21 cellular contexts compared by ENCODE assay signal in genomic region chr3:161197855-161198836, GRCh38. TPM values are rescaled to one million over a fixed set of nuclear protein-coding genes. Genes with fewer than 3 reads are reported as not detected.
DNase-seq lines count a peak whose midpoint lies in the region; ATAC-seq, FAIRE-seq and TF ChIP-seq lines count a peak whose summit lies in the region.
"Had no signal": no experiment of that assay in that cellular context is flagged by ENCODE, and none has a peak within 500 bp of the region (broad histone marks: within the 10 kb centered on the region; RNA-seq: fewer than 3 reads in every experiment).

No MANE protein-coding gene starts in this region.

- H3K27me3 ChIP-seq in esophagus squamous epithelium (no peaks in the 10 kb centered on the region), prostate gland (replicated peaks; ENCODE audit: insufficient read depth) (no peaks in the 10 kb centered on the region)
- H3K27me3 ChIP-seq: BE2C, MG63 had no signal

- no peak overlapping the region for H3K9ac ChIP-seq in SK-N-MC (ENCODE audit: insufficient read length)
- H3K9ac ChIP-seq: GM23248 had no signal

- no peak for ATAC-seq in GM21723 (IDR thresholded peaks at IDR 0.05; ENCODE audit: unreplicated experiment)
- ATAC-seq: HCT116, SK-N-SH treated with all-trans-retinoic acid at 6 μM for 48 hours, T-cell had no signal

- TF ChIP-seq CTCF in fibroblast of mammary gland (conservative IDR thresholded peaks at IDR 0.05; ENCODE audit: control insufficient read depth, insufficient read depth, low read depth, low read length): no peak
- TF ChIP-seq CTCF in esophagus squamous epithelium (IDR thresholded peaks at IDR 0.05): no peak
- no peak for TF ChIP-seq CTCF in prostate gland (IDR thresholded peaks at IDR 0.05)

- peak; percentile 11 for FAIRE-seq in H54 (lab: Jason Lieb, UNC)
- FAIRE-seq: HTR-8/SVneo had no signal

- H3K4me1 ChIP-seq in esophagus squamous epithelium (no peaks in the 10 kb centered on the region), prostate gland (replicated peaks) (no peaks in the 10 kb centered on the region)
- H3K4me1 ChIP-seq: BE2C had no signal

- H3K36me3 ChIP-seq in SK-N-MC (ENCODE audit: insufficient read depth, low read length) (no peaks in the 10 kb centered on the region), esophagus squamous epithelium (no peaks in the 10 kb centered on the region), prostate gland (no peaks in the 10 kb centered on the region)
- H3K36me3 ChIP-seq: BE2C, MG63 had no signal

- H3K4me3 ChIP-seq in SK-N-MC: no peak overlapping the region
- no peak overlapping the region for H3K4me3 ChIP-seq in fibroblast of mammary gland (ENCODE audit: control insufficient read depth, low read depth, low read length)
- no peak overlapping the region for H3K4me3 ChIP-seq in esophagus squamous epithelium
- H3K4me3 ChIP-seq in prostate gland: no peak overlapping the region
- H3K4me3 ChIP-seq: GM23248, MG63 had no signal

- no peak for TF ChIP-seq POLR2A in H54 (IDR thresholded peaks at IDR 0.05; ENCODE audit: low read depth, low read length)
- no peak for TF ChIP-seq POLR2A in esophagus squamous epithelium (IDR thresholded peaks at IDR 0.05)
- no peak for TF ChIP-seq POLR2A in prostate gland (IDR thresholded peaks at IDR 0.05)

- H3K9me3 ChIP-seq in SK-N-MC (ENCODE audit: low read depth, low read length) (no peaks in the 10 kb centered on the region), esophagus squamous epithelium (peaks cover 0 to 8% (median 0%) of the 10 kb centered on the region in 3 donors), prostate gland (no peaks in the 10 kb centered on the region)
- H3K9me3 ChIP-seq: BE2C, MG63 had no signal

- WGBS in esophagus squamous epithelium, 2 donors: 82 to 83% methylated on average over 6 of the region's 6 CpGs
- WGBS in prostate gland: 87% methylated on average over 6 of the region's 6 CpGs

- no peak for DNase-seq in H54 (ENCODE audit: insufficient read length, low spot score)
- DNase-seq in SK-N-MC (ENCODE audit: low read depth, low spot score): no peak
- DNase-seq in fibroblast of mammary gland (ENCODE audit: low read depth): peak; percentile 41
- no peak for DNase-seq in esophagus squamous epithelium (lab: John Stamatoyannopoulos, UW)
- no peak for DNase-seq in prostate gland (ENCODE audit: low spot score)
- DNase-seq in COR-L47 (lab: John Stamatoyannopoulos, UW): no peak
- DNase-seq: BE2C; CD4-positive, CD25-positive, alpha-beta regulatory T cell; DMS79; GM23248; IMR-90; MG63; NCI-H1105; NCI-H1694 treated with DMSO at 0.1 percent for 48 hours; SHP77 treated with DMSO at 0.1 percent for 48 hours; T-cell had no signal

- intact Hi-C loops in esophagus squamous epithelium (cut with DNase I) (no loop called here), prostate gland (cut with DNase I) (no loop called here)

- 0 out of 2 replicates have a peak overlapping the region, but pooled peaks have one; percentile 11 for H3K27ac ChIP-seq in SK-N-MC
- H3K27ac ChIP-seq in esophagus squamous epithelium: no peak overlapping the region
- no peak overlapping the region for H3K27ac ChIP-seq in prostate gland
- H3K27ac ChIP-seq: GM23248, HL-60 had no signal

RNA-seq across cellular contexts. Expression of gene NMD3, which starts 23.0 kb away (rescaled TPM):
- 10 to 100 TPM; 24.5 to 56.1 (median 38.3) TPM for total RNA-seq in esophagus squamous epithelium
- 10 to 100 TPM; 29.5 to 52.0 TPM for total RNA-seq in prostate gland
